In genomic region chr2:85354286-85355072, GRCh38 we compare ENCODE assay signal across 8 cellular contexts. TPM values are rescaled to one million over a fixed set of nuclear protein-coding genes. Genes with fewer than 3 reads are reported as not detected.
DNase-seq lines count a peak whose midpoint lies in the region; ATAC-seq and TF ChIP-seq lines count a peak whose summit lies in the region.

ELMOD3 (plus strand) TSS chr2:85354769; CDS start chr2:85357199, 2,430 bp downstream.
RETSAT (minus strand) TSS chr2:85354528; CDS start chr2:85354507, 21 bp downstream.

- TF ChIP-seq POLR2A in prostate gland (IDR thresholded peaks at IDR 0.05), result peak; percentile 95

- TF ChIP-seq CTCF in prostate gland (IDR thresholded peaks at IDR 0.05), result peak in 2 of 4 experiments; percentile 42 to 49

- H3K4me3 ChIP-seq in prostate gland (peak within 1 kb of the TSS; percentile 54 to 73), urinary bladder (ENCODE audit: low read depth, low read length) (peak within 1 kb of the TSS; percentile 66)

- H3K9me3 ChIP-seq in prostate gland, result no peaks in the 10 kb centered on the region

- ATAC-seq in GM18498 (IDR thresholded peaks at IDR 0.05; ENCODE audit: unreplicated experiment), result peak; percentile 97
- ATAC-seq in HG02938 (IDR thresholded peaks at IDR 0.05; ENCODE audit: unreplicated experiment), result peak; percentile 94
- peak; percentile 97 for ATAC-seq in left ventricle myocardium superior

- no peaks in the 10 kb centered on the region for H3K27me3 ChIP-seq in prostate gland (replicated peaks; ENCODE audit: insufficient read depth)

- DNase-seq in NCI-H187 (lab: John Stamatoyannopoulos, UW), result peak; percentile 94 to 97
- DNase-seq in T-helper 2 cell, result peak; percentile 81 to 99 (median 96)
- peak; percentile 95 for DNase-seq in left ventricle myocardium superior
- DNase-seq in prostate gland (ENCODE audit: low spot score), result peak; percentile 99

- H3K4me1 ChIP-seq in prostate gland (replicated peaks), result no peaks in the 10 kb centered on the region
- H3K4me1 ChIP-seq in urinary bladder (ENCODE audit: insufficient read depth), result no peaks in the 10 kb centered on the region

- intact Hi-C loops in left ventricle myocardium superior (cut with micrococcal nuclease), result no loop called here
- intact Hi-C loops in prostate gland (cut with DNase I), result loop anchor here (1.0 kb wide), 1 partner anchor 26 kb away; no protein-coding TSS in a partner anchor

- WGBS in prostate gland, result under 1% methylated on average over 42 of the region's 42 CpGs
- WGBS in urinary bladder, result under 1% methylated on average over 42 of the region's 42 CpGs

- peaks cover 0 to 4% of the 10 kb centered on the region in 2 donors for H3K36me3 ChIP-seq in prostate gland
- H3K36me3 ChIP-seq in urinary bladder (ENCODE audit: insufficient read depth), result peaks cover 3% of the 10 kb centered on the region

- H3K27ac ChIP-seq in angular gyrus (ENCODE audit: low read depth, low read length), result peak within 1 kb of the TSS; percentile 94
- H3K27ac ChIP-seq in prostate gland, result peak within 1 kb of the TSS; percentile 76 to 79
- peak within 1 kb of the TSS; percentile 69 for H3K27ac ChIP-seq in urinary bladder (ENCODE audit: low read depth)

RNA-seq across cellular contexts. Expression of gene ELMOD3, which starts in this region (rescaled TPM):
- total RNA-seq in left ventricle myocardium superior (10.4 TPM), prostate gland (10 to 100 TPM; 31.6 to 32.1 TPM), urinary bladder (19.4 TPM)
- polyA plus RNA-seq in urinary bladder, result 21.0 TPM

RNA-seq across cellular contexts. Expression of gene RETSAT, which starts in this region (rescaled TPM):
- 31.2 TPM for total RNA-seq in left ventricle myocardium superior
- total RNA-seq in prostate gland, result 10 to 100 TPM; 51.1 to 72.6 TPM
- total RNA-seq in urinary bladder, result 22.5 TPM
- polyA plus RNA-seq in urinary bladder, result 34.4 TPM

Comparison
In these comparisons a context has a peak if more than half of its experiments do, and no peak if none do; other contexts are left out.
1. Peak in every context shown above with its lines: DNase-seq, ATAC-seq, H3K4me3 ChIP-seq and H3K27ac ChIP-seq.